17 cellular contexts compared by ENCODE assay signal in the genomic region with DNA sequence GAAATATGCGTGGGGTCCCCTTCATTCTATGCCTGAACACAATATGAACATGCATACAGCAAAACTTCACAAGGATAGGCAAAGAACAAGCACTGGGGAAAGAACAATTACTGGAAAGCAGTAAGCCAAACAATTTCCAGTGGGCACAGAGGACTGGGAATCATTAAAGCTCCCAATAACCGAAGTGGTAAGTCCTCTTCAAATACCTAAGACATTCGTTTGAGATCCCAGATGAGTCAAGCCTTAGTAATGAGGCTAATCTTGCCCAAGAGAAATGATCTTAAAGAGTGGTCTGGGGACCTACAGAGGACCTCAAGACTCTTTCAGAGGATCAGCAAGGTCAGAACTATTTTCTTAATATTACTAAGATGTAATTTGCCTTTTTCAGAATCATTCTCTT. TPM values are rescaled to one million over a fixed set of nuclear protein-coding genes. Genes with fewer than 3 reads are reported as not detected.
DNase-seq lines count a peak whose midpoint lies in the region; ATAC-seq and TF ChIP-seq lines count a peak whose summit lies in the region.
"Had no signal": no experiment of that assay in that cellular context is flagged by ENCODE, and none has a peak within 500 bp of the region (broad histone marks: within the 10 kb centered on the region; RNA-seq: fewer than 3 reads in every experiment).

No MANE protein-coding gene starts in this region.

- no peak for TF ChIP-seq CTCF in HCT116 (IDR thresholded peaks at IDR 0.05 in 2 of 3, conservative IDR thresholded peaks at IDR 0.05 in 1 of 3; ENCODE audit: borderline replicate concordance in 1 of 3, insufficient read depth in 1 of 3, low read depth in 2 of 3, low read length in 2 of 3)
- no peak for TF ChIP-seq CTCF in RWPE2 (IDR thresholded peaks at IDR 0.05; ENCODE audit: poor library complexity, severe bottlenecking)
- TF ChIP-seq CTCF in retinal pigment epithelial cell (conservative IDR thresholded peaks at IDR 0.05; ENCODE audit: low read depth, low read length) = no peak

- TF ChIP-seq RAD21 in HCT116 (IDR thresholded peaks at IDR 0.05; ENCODE audit: low read depth) = no peak

- H3K9me3 ChIP-seq in HCT116 (ENCODE audit: control insufficient read depth in 1 of 2, insufficient read depth in 1 of 2, low read depth in 1 of 2, low read length in 2 of 2) (no peaks in the 10 kb centered on the region), RWPE2 (ENCODE audit: severe bottlenecking) (no peaks in the 10 kb centered on the region)
- H3K9me3 ChIP-seq in effector memory CD4-positive, alpha-beta T cell (ENCODE audit: control insufficient read depth, low read length) = no peaks in the 10 kb centered on the region
- H3K9me3 ChIP-seq: BLaER1, prostate gland, spleen, thyroid gland had no signal

- POLR2A ChIA-PET in HCT116 (lab: Charles Lee) = interaction anchor here (1.1 kb wide), 1 partner anchor 28 kb away, joined by 3 read pairs; a partner anchor contains a TSS

- no peak for TF ChIP-seq POLR2A in HCT116 (IDR thresholded peaks at IDR 0.05; ENCODE audit: borderline replicate concordance, extremely low read depth, insufficient read depth, insufficient read length)

- no peaks in the 10 kb centered on the region for H4K20me1 ChIP-seq in HCT116 (ENCODE audit: insufficient read depth)
- H4K20me1 ChIP-seq: BLaER1 had no signal

- peaks cover 44% of the 10 kb centered on the region for H3K79me2 ChIP-seq in HCT116 (ENCODE audit: insufficient read depth, low read length)

- no peaks in the 10 kb centered on the region for H3K9me2 ChIP-seq in HCT116 (ENCODE audit: insufficient read depth)

- no peak overlapping the region for H3K4me3 ChIP-seq in HCT116 (replicated peaks in 1 of 2; ENCODE audit: low read depth in 1 of 2, low read length in 2 of 2)
- H3K4me3 ChIP-seq in RWPE2 (ENCODE audit: severe bottlenecking) = no peak overlapping the region
- H3K4me3 ChIP-seq in retinal pigment epithelial cell (ENCODE audit: low read length) = no peak overlapping the region
- no peak overlapping the region for H3K4me3 ChIP-seq in effector memory CD4-positive, alpha-beta T cell (ENCODE audit: insufficient read depth, low read depth, low read length, poor library complexity, severe bottlenecking)
- H3K4me3 ChIP-seq: adrenal gland, BLaER1, prostate gland, spleen, thyroid gland had no signal

- H3K27ac ChIP-seq in HCT116 (ENCODE audit: low read depth, low read length) = no peak overlapping the region
- H3K27ac ChIP-seq in RWPE2 (ENCODE audit: poor library complexity, severe bottlenecking) = no peak overlapping the region
- H3K27ac ChIP-seq in effector memory CD4-positive, alpha-beta T cell (ENCODE audit: insufficient read depth, low read length, poor library complexity, severe bottlenecking) = no peak overlapping the region
- H3K27ac ChIP-seq: adrenal gland, BLaER1, prostate gland, spleen, thyroid gland had no signal

- intact Hi-C loops in HCT116 (cut with micrococcal nuclease) = loop anchor here (10.0 kb wide), 2 partner anchors 455 to 505 kb away; no protein-coding TSS in a partner anchor

- no peak overlapping the region for H3K9ac ChIP-seq in HCT116 (ENCODE audit: low read length)
- H3K9ac ChIP-seq: BLaER1 had no signal

- CTCF ChIA-PET in HCT116 (lab: Charles Lee) = no interaction called here

- H3K4me2 ChIP-seq in HCT116 (ENCODE audit: low read length) = peak overlapping the region; percentile 53
- H3K4me2 ChIP-seq: BLaER1 had no signal

- H2AFZ ChIP-seq in HCT116 (ENCODE audit: low read depth, low read length, poor library complexity, severe bottlenecking) = no peak overlapping the region

- no TSS peak for BruUV-seq in HCT116 (replicated peaks; lab: Mats Ljungman, UMichigan)

- ATAC-seq in HCT116 (peak; percentile 57), RWPE2 (ENCODE audit: low read depth) (peak; percentile 92)
- ATAC-seq: natural killer cell treated with Interleukin-12 subunit alpha and Interleukin-12 subunit beta and Interleukin-15 and Interleukin-18, amount 100 ng/mL, for 72 hours had no signal

- RAD21 ChIA-PET in HCT116 (lab: Charles Lee; ENCODE audit: low non-redundant PET in 1 of 2, low total read pairs in 2 of 2, uncharacterized antibody in 2 of 2, unreplicated experiment in 2 of 2) = no interaction called here

- peaks cover 0 to 5% of the 10 kb centered on the region in 2 experiments; a peak in 1 of 4 replicates for H3K36me3 ChIP-seq in HCT116 (ENCODE audit: control insufficient read depth in 1 of 2, insufficient read depth in 2 of 2, low read length in 2 of 2)
- H3K36me3 ChIP-seq in RWPE2 (ENCODE audit: low read depth) = no peaks in the 10 kb centered on the region; the same call in 1 of the 2 replicates
- no peaks in the 10 kb centered on the region for H3K36me3 ChIP-seq in effector memory CD4-positive, alpha-beta T cell (ENCODE audit: control insufficient read depth, insufficient read depth, low read length)
- H3K36me3 ChIP-seq: adrenal gland, prostate gland had no signal

- H3K27me3 ChIP-seq in HCT116 (ENCODE audit: insufficient read depth, low read length) = no peaks in the 10 kb centered on the region
- no peaks in the 10 kb centered on the region for H3K27me3 ChIP-seq in RWPE2 (ENCODE audit: insufficient read depth, poor library complexity, severe bottlenecking)
- H3K27me3 ChIP-seq in effector memory CD4-positive, alpha-beta T cell (replicated peaks; ENCODE audit: control insufficient read depth, insufficient read depth, low read length, poor library complexity, severe bottlenecking) = no peaks in the 10 kb centered on the region
- H3K27me3 ChIP-seq: adrenal gland, BLaER1, spleen, thyroid gland had no signal

- H3K4me1 ChIP-seq in HCT116 (ENCODE audit: control insufficient read depth in 1 of 2, insufficient read depth in 2 of 2, low read length in 2 of 2) (peaks cover 10 to 35% of the 10 kb centered on the region in 2 experiments; a peak in 3 of 4 replicates), RWPE2 (ENCODE audit: insufficient read depth, poor library complexity, severe bottlenecking) (peaks cover 4% of the 10 kb centered on the region)
- H3K4me1 ChIP-seq in effector memory CD4-positive, alpha-beta T cell (ENCODE audit: control insufficient read depth, insufficient read depth, low read length, poor library complexity, severe bottlenecking) = peaks cover 4% of the 10 kb centered on the region
- H3K4me1 ChIP-seq: prostate gland had no signal

- peak; percentile 32 for DNase-seq in HCT116 (ENCODE audit: low read depth, low spot score)
- no peak for DNase-seq in RWPE2 (ENCODE audit: low spot score)
- DNase-seq in fibroblast of peridontal ligament (ENCODE audit: extremely low read depth) = peak; percentile 58
- DNase-seq in retinal pigment epithelial cell (ENCODE audit: low read depth) = peak; percentile 10
- no peak for DNase-seq in ACHN
- no peak for DNase-seq in COLO668 (lab: John Stamatoyannopoulos, UW; ENCODE audit: unreplicated experiment)
- no peak for DNase-seq in effector memory CD4-positive, alpha-beta T cell
- DNase-seq: activated B cell treated with CpG ODN at 0.5 μM for 24 hours, adrenal gland, DMS 273 treated with DMSO at 0.1 percent for 48 hours, NCI-H1436 treated with DMSO at 0.1 percent for 48 hours, NCI-H2227 treated with DMSO at 0.1 percent for 48 hours, spleen, thyroid gland had no signal

- in situ Hi-C loops in ACHN (cut with HindIII; ENCODE audit: low pct_ligation_motif_present, low pct_unique_long_range_greater_than_20kb, low sequenced_read_pairs) = no loop called here

TF ChIP-seq in HCT116, 20 proteins besides CTCF, POLR2A, EP300 and RAD21:
- TF ChIP-seq JUND (IDR thresholded peaks at IDR 0.05) (peak; percentile 53), FOSL1 (IDR thresholded peaks at IDR 0.05; ENCODE audit: low read depth) (peak; percentile 60), ZNF274 (IDR thresholded peaks at IDR 0.05; ENCODE audit: low read depth, low read length) (no peak)

RNA-seq across cellular contexts. Expression of a gene that starts 28.6 kb away (rescaled TPM):
- 27.2 TPM for total RNA-seq in HCT116 (2021; ENCODE audit: unreplicated experiment)
- polyA plus RNA-seq in HCT116 (2012) = 14.3 and 21.9 TPM in 2 replicates

RNA-seq across cellular contexts. Expression of a gene that starts 28.8 kb away (rescaled TPM):
- total RNA-seq in HCT116 (2021; ENCODE audit: unreplicated experiment) = 145 TPM
- 80.1 and 96.9 TPM in 2 replicates for polyA plus RNA-seq in HCT116 (2012)

Comparison
In these comparisons a context has a peak if more than half of its experiments do, and no peak if none do; other contexts are left out.
1. DNase-seq: peak in HCT116 (single experiment), fibroblast of peridontal ligament (single experiment) and retinal pigment epithelial cell (single experiment); none in RWPE2 (single experiment), ACHN (single experiment), COLO668 (single experiment) and effector memory CD4-positive, alpha-beta T cell (0 of 3).